ENCODE assay signal across 8 cellular contexts in the genomic region with DNA sequence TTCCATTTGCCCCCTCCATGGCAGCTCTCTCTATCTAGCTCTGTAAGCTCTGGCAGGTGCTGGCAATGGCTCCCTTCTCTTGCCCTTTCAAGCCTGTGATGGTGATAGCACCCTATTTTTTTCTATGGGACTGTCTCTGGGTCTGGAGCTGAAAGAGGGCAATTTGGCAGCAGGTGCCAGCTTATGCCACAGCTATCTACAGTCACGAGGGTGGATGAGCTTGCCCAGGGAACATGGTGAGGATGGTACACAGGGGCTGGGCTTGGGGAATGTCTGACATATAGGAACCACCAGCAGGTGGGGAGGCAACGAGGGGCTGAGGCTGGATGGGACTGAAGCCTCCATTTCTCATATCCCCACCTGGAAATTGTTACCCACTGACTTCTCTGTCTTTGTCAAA.
"Had no signal": no experiment of that assay in that cellular context is flagged by ENCODE, and none has a peak within 500 bp of the region (broad histone marks: within the 10 kb centered on the region; RNA-seq: fewer than 3 reads in every experiment).

No MANE protein-coding gene starts in this region.

- DNase-seq: IMR-90, KBM-7, KG1 had no signal

- H3K27ac Mint-ChIP-seq: IgD-negative memory B cell had no signal

- H3K36me3 Mint-ChIP-seq: IgD-negative memory B cell had no signal

- ATAC-seq: HepG2, K562 had no signal

- H3K4me3 ChIP-seq: K562 had no signal

- H3K4me1 Mint-ChIP-seq: IgD-negative memory B cell had no signal

- FAIRE-seq: HepG2, HTR-8/SVneo, K562 had no signal

- H3K4me3 Mint-ChIP-seq: IgD-negative memory B cell had no signal

- H3K27ac ChIP-seq: HL-60 had no signal
